Comparison of ENCODE assay signal across 17 cellular contexts in genomic region chr2:43001055-43001378, GRCh38.
DNase-seq lines count a peak whose midpoint lies in the region; ATAC-seq and TF ChIP-seq lines count a peak whose summit lies in the region.
"Had no signal": no experiment of that assay in that cellular context is flagged by ENCODE, and none has a peak within 500 bp of the region (broad histone marks: within the 10 kb centered on the region; RNA-seq: fewer than 3 reads in every experiment).

No MANE protein-coding gene starts in this region.

- no peaks in the 10 kb centered on the region for H3K27me3 Mint-ChIP-seq in glutamatergic neuron (ENCODE audit: unreplicated experiment)
- no peaks in the 10 kb centered on the region for H3K27me3 Mint-ChIP-seq in natural killer cell (ENCODE audit: low read depth in 2 of 2)

- H3K27ac ChIP-seq in colonic mucosa = peak overlapping the region; percentile 81
- H3K27ac ChIP-seq in suprapubic skin = peak overlapping the region; percentile 87
- H3K27ac ChIP-seq: GM23248 had no signal

- H3K36me3 Mint-ChIP-seq in glutamatergic neuron (ENCODE audit: unreplicated experiment) = no peaks in the 10 kb centered on the region
- H3K36me3 Mint-ChIP-seq in natural killer cell = no peaks in the 10 kb centered on the region
- H3K36me3 Mint-ChIP-seq: CD4-positive, alpha-beta memory T cell had no signal

- TF ChIP-seq CTCF in colonic mucosa (IDR thresholded peaks at IDR 0.05) (no peak), suprapubic skin (IDR thresholded peaks at IDR 0.05) (no peak), glutamatergic neuron (IDR thresholded peaks at IDR 0.05; ENCODE audit: partially characterized antibody, unreplicated experiment) (no peak), natural killer cell (IDR thresholded peaks at IDR 0.05) (no peak)

- no peak overlapping the region for H3K4me3 Mint-ChIP-seq in glutamatergic neuron (ENCODE audit: unreplicated experiment)
- no peak overlapping the region for H3K4me3 Mint-ChIP-seq in natural killer cell
- H3K4me3 Mint-ChIP-seq: CD4-positive, alpha-beta memory T cell had no signal

- DNase-seq in colonic mucosa = no peak
- peak; percentile 71 for DNase-seq in mesenteric fat pad (ENCODE audit: low spot score)
- DNase-seq in suprapubic skin (ENCODE audit: low spot score in 2 of 2) = no peak
- no peak for DNase-seq in HAP-1 (ENCODE audit: low spot score in 2 of 2)
- DNase-seq in stimulated activated naive CD4-positive, alpha-beta T cell (lab: John Stamatoyannopoulos, UW) = no peak
- DNase-seq in glutamatergic neuron = no peak
- DNase-seq in natural killer cell = no peak
- DNase-seq: CD4-positive, alpha-beta memory T cell; GF-D8; GM23248; NCI-H1092; NCI-H345; NCI-H526 treated with DMSO at 0.1 percent for 48 hours; PC-3; Right ventricle myocardium superior had no signal

- no peaks in the 10 kb centered on the region for H3K27me3 ChIP-seq in colonic mucosa
- H3K27me3 ChIP-seq in suprapubic skin = no peaks in the 10 kb centered on the region
- H3K27me3 ChIP-seq in HAP-1 (ENCODE audit: low read depth) = no peaks in the 10 kb centered on the region

- H3K4me3 ChIP-seq in colonic mucosa (no peak overlapping the region), suprapubic skin (no peak overlapping the region), HAP-1 (no peak overlapping the region)
- H3K4me3 ChIP-seq: GM23248, K562 had no signal

- no peaks in the 10 kb centered on the region for H3K4me1 Mint-ChIP-seq in glutamatergic neuron (ENCODE audit: low read depth, unreplicated experiment)
- H3K4me1 Mint-ChIP-seq in natural killer cell = no peaks in the 10 kb centered on the region
- H3K4me1 Mint-ChIP-seq: CD4-positive, alpha-beta memory T cell had no signal

- no peaks in the 10 kb centered on the region for H3K36me3 ChIP-seq in colonic mucosa
- no peaks in the 10 kb centered on the region for H3K36me3 ChIP-seq in suprapubic skin
- H3K36me3 ChIP-seq in HAP-1 (replicated peaks) = no peaks in the 10 kb centered on the region

- intact Hi-C loops in colonic mucosa (cut with DNase I) (no loop called here), natural killer cell (cut with micrococcal nuclease) (no loop called here)

- TF ChIP-seq POLR2A in suprapubic skin (IDR thresholded peaks at IDR 0.05) = no peak

- peak overlapping the region in 1 of 2 donors; percentile 83 for H3K9ac ChIP-seq in colonic mucosa (ENCODE audit: low read depth in 2 of 2, low read length in 2 of 2)
- H3K9ac ChIP-seq: GM23248 had no signal

- H3K4me1 ChIP-seq in colonic mucosa = peaks cover 7% of the 10 kb centered on the region
- peaks cover 27% of the 10 kb centered on the region for H3K4me1 ChIP-seq in suprapubic skin
- H3K4me1 ChIP-seq in HAP-1 = no peaks in the 10 kb centered on the region

- H3K27ac Mint-ChIP-seq in glutamatergic neuron (ENCODE audit: unreplicated experiment) (no peak overlapping the region), natural killer cell (no peak overlapping the region)

- ATAC-seq in GM19025 (IDR thresholded peaks at IDR 0.05; ENCODE audit: low read depth, unreplicated experiment) = peak; percentile 13
- ATAC-seq in natural killer cell = no peak
- ATAC-seq: K562, PC-3 had no signal

- WGBS in suprapubic skin = 92% methylated on average over 4 of the region's 4 CpGs

- no peak for TF ChIP-seq EP300 in suprapubic skin (IDR thresholded peaks at IDR 0.05)

- no peaks in the 10 kb centered on the region for H3K9me3 ChIP-seq in colonic mucosa
- no peaks in the 10 kb centered on the region for H3K9me3 ChIP-seq in suprapubic skin
- no peaks in the 10 kb centered on the region for H3K9me3 ChIP-seq in HAP-1

- in situ Hi-C loops in HAP-1 (cut with MboI; ENCODE audit: low sequenced_read_pairs) = no loop called here

- H3K9me3 Mint-ChIP-seq in glutamatergic neuron (ENCODE audit: unreplicated experiment) = no peaks in the 10 kb centered on the region
- no peaks in the 10 kb centered on the region for H3K9me3 Mint-ChIP-seq in natural killer cell
